In genomic region chrX:1720826-1721225, GRCh38 we compare ENCODE assay signal across 26 cellular contexts.
DNase-seq lines count a peak whose midpoint lies in the region; TF ChIP-seq lines count a peak whose summit lies in the region.
"Had no signal": no experiment of that assay in that cellular context is flagged by ENCODE, and none has a peak within 500 bp of the region (broad histone marks: within the 10 kb centered on the region; RNA-seq: fewer than 3 reads in every experiment).

No MANE protein-coding gene starts in this region.

- H3K4me1 ChIP-seq in testis = no peaks in the 10 kb centered on the region

- H3K27me3 Mint-ChIP-seq in CD14-positive monocyte (ENCODE audit: low read depth in 3 of 3) = peaks cover 0 to 6% (median 5%) of the 10 kb centered on the region in 3 donors
- H3K27me3 Mint-ChIP-seq: B cell had no signal

- no peaks in the 10 kb centered on the region for H3K36me3 ChIP-seq in testis (ENCODE audit: low read depth, missing control alignments)

- peaks cover 0 to 15% (median 5%) of the 10 kb centered on the region in 7 donors for H3K9me3 Mint-ChIP-seq in CD14-positive monocyte

- H3K27ac Mint-ChIP-seq in CD14-positive monocyte = no peak overlapping the region
- H3K27ac Mint-ChIP-seq: B cell; T-helper 1 cell treated with Interleukin-12 subunit alpha and Interleukin-12 subunit beta and Interleukin-4 antibody, amounts not matched to agents 30 μg/mL and 1 μg/mL, for 36 hours had no signal

- no peaks in the 10 kb centered on the region for H3K9me3 ChIP-seq in testis
- H3K9me3 ChIP-seq: A549 had no signal

- TF ChIP-seq CTCF in AG10803 (conservative IDR thresholded peaks at IDR 0.05; ENCODE audit: low read length) = no peak
- TF ChIP-seq CTCF in CD14-positive monocyte (IDR thresholded peaks at IDR 0.05) = no peak
- no peak for TF ChIP-seq CTCF in GM13977 (IDR thresholded peaks at IDR 0.05; ENCODE audit: extremely low read depth, insufficient read depth, missing control alignments)
- TF ChIP-seq CTCF in testis (IDR thresholded peaks at IDR 0.05) = no peak

- DNase-seq in AG10803 (ENCODE audit: low read depth) (peak; percentile 22), HT1080 (ENCODE audit: low read depth) (peak; percentile 26), MV-4-11 (lab: John Stamatoyannopoulos, UW) (peak; percentile 27), left kidney (ENCODE audit: low read depth, low spot score) (peak; percentile 19), CD14-positive monocyte (ENCODE audit: low spot score) (no peak), GM13977 (ENCODE audit: low spot score) (no peak), NCI-H510A (lab: John Stamatoyannopoulos, UW) (no peak), testis (no peak)
- DNase-seq: Calu3, DMS79 treated with DMSO at 0.1 percent for 48 hours, Karpas-422, NCI-H1092, NCI-H1436, NCI-H187 treated with DMSO at 0.1 percent for 48 hours, NCI-H2107, NCI-H524 treated with DMSO at 0.1 percent for 48 hours, NCI-H774, PC-9, RPMI8226, SHP77, SW 1271, T-helper 9 cell had no signal

- WGBS in testis, 2 donors = 62 to 63% methylated on average over 3 of the region's 3 CpGs

- no peak overlapping the region for H3K27ac ChIP-seq in testis
- H3K27ac ChIP-seq: A549, C4-2B, PC-9 had no signal

- H3K27me3 ChIP-seq in testis = no peaks in the 10 kb centered on the region

- intact Hi-C loops in CD14-positive monocyte (cut with micrococcal nuclease) (no loop called here), testis (cut with DNase I; ENCODE audit: low total_unique reads) (no loop called here)

- no peaks in the 10 kb centered on the region for H3K36me3 Mint-ChIP-seq in CD14-positive monocyte

- no peak for TF ChIP-seq POLR2A in testis (IDR thresholded peaks at IDR 0.05)

- no peaks in the 10 kb centered on the region for H3K4me1 Mint-ChIP-seq in CD14-positive monocyte
- H3K4me1 Mint-ChIP-seq: B cell had no signal

- no peak overlapping the region for H3K4me3 Mint-ChIP-seq in CD14-positive monocyte
- H3K4me3 Mint-ChIP-seq: B cell; T-helper 1 cell treated with Interleukin-12 subunit alpha and Interleukin-12 subunit beta and Interleukin-4 antibody, amounts not matched to agents 30 μg/mL and 1 μg/mL, for 36 hours had no signal

- in situ Hi-C loops in GM13977 (cut with MboI; ENCODE audit: low pct_unique_long_range_greater_than_20kb, low sequenced_read_pairs, unreplicated experiment) = no loop called here

- H3K4me3 ChIP-seq in AG10803 (ENCODE audit: low read length) = no peak overlapping the region
- no peak overlapping the region for H3K4me3 ChIP-seq in testis
- H3K4me3 ChIP-seq: A549, PC-9 had no signal

Comparison
In these comparisons a context has a peak if more than half of its experiments do, and no peak if none do; other contexts are left out.
1. DNase-seq: peak in AG10803 (single experiment), HT1080 (single experiment), MV-4-11 (single experiment) and left kidney (single experiment); none in CD14-positive monocyte (single experiment), GM13977 (single experiment), NCI-H510A (single experiment) and testis (single experiment).